Comparison of ENCODE assay signal across 8 cellular contexts in the genomic region with DNA sequence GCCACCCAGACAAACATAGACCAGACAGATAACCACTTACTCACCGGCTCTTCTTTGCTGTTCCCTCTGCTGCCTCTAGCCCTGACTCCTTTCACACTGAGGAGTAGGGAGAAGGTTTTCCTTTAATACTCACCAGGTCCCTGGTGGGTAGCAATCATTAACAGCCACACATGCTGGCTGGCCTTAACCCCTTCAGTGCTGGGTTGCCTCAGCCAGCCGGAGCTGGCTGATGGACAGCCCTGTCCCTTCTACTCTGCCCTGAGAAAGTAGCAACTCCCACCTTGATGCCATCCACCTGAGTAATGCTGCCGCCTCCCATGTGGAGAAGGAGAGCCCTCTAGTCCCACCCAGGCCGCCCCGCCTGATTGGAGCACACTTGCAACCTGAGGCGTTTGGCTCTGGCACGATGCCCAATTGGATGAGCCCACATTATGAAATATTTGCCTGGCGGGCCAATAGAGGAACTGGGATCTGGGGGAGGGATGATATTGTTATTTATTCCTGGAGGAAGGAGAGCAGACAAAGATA.
A peak's percentile ranks its signal among the peaks of the same experiment; 100 is the strongest.
DNase-seq lines count a peak whose midpoint lies in the region; ATAC-seq lines count a peak whose summit lies in the region.

No MANE protein-coding gene starts in this region.

- no peak overlapping the region for H3K4me3 Mint-ChIP-seq in stimulated activated naive B cell treated with anti-CD40 and anti-IgM and Interleukin-4, amounts not matched to agents 10 μg/mL and 1 μg/mL and 100 μg/mL, for 72 hours

- WGBS in iPS DF 6.9 (ENCODE audit: insufficient coverage, insufficient read length): no CpG with 5 or more reads among the region's 8 CpGs

- H3K36me3 Mint-ChIP-seq in stimulated activated naive B cell treated with anti-CD40 and anti-IgM and Interleukin-4, amounts not matched to agents 10 μg/mL and 1 μg/mL and 100 μg/mL, for 72 hours: no peaks in the 10 kb centered on the region

- peak in 2 of 3 experiments; percentile 5 to 37 for DNase-seq in NCI-H1417 (lab: John Stamatoyannopoulos, UW)
- DNase-seq in NCI-H1417 treated with DMSO at 0.1 percent for 48 hours (lab: John Stamatoyannopoulos, UW): no peak
- DNase-seq in SK-N-DZ (ENCODE audit: low spot score): peak; percentile 97
- peak; percentile 11 for DNase-seq in iPS DF 6.9 (ENCODE audit: low read depth, low spot score)
- no peak for DNase-seq in stimulated activated naive B cell treated with anti-CD40 and anti-IgM and Interleukin-4, amounts not matched to agents 10 μg/mL and 1 μg/mL and 100 μg/mL, for 72 hours
- no peak for DNase-seq in NCI-H2227 treated with DMSO at 0.1 percent for 48 hours (lab: John Stamatoyannopoulos, UW)
- DNase-seq in cerebellum (ENCODE audit: low spot score): no peak
- DNase-seq in GF-D8 (lab: John Stamatoyannopoulos, UW): no peak

- no peak overlapping the region for H3K27ac ChIP-seq in iPS DF 6.9 (ENCODE audit: low read length)

- ATAC-seq in stimulated activated naive B cell treated with anti-CD40 and anti-IgM and Interleukin-4, amounts not matched to agents 10 μg/mL and 1 μg/mL and 100 μg/mL, for 72 hours (replicated peaks): no peak

- H3K27ac Mint-ChIP-seq in stimulated activated naive B cell treated with anti-CD40 and anti-IgM and Interleukin-4, amounts not matched to agents 10 μg/mL and 1 μg/mL and 100 μg/mL, for 72 hours: peak overlapping the region; percentile 26

- H3K4me1 Mint-ChIP-seq in stimulated activated naive B cell treated with anti-CD40 and anti-IgM and Interleukin-4, amounts not matched to agents 10 μg/mL and 1 μg/mL and 100 μg/mL, for 72 hours: peaks cover 20 to 30% of the 10 kb centered on the region in 2 donors

- H3K4me3 ChIP-seq in iPS DF 6.9 (ENCODE audit: low read length): no peak overlapping the region

- H3K36me3 ChIP-seq in iPS DF 6.9 (ENCODE audit: control insufficient read depth, insufficient read depth, low read length): no peaks in the 10 kb centered on the region

- peaks cover 0 to 16% of the 10 kb centered on the region in 2 donors for H3K27me3 Mint-ChIP-seq in stimulated activated naive B cell treated with anti-CD40 and anti-IgM and Interleukin-4, amounts not matched to agents 10 μg/mL and 1 μg/mL and 100 μg/mL, for 72 hours

- H3K9me3 ChIP-seq in iPS DF 6.9 (ENCODE audit: control insufficient read depth, insufficient read depth, low read length): no peaks in the 10 kb centered on the region

- H3K4me1 ChIP-seq in iPS DF 6.9 (ENCODE audit: control insufficient read depth, insufficient read depth, low read length): peaks cover 19% of the 10 kb centered on the region; the same call in 1 of the 2 replicates

- no peaks in the 10 kb centered on the region for H3K27me3 ChIP-seq in iPS DF 6.9 (ENCODE audit: control insufficient read depth, insufficient read depth, low read length)

- no peaks in the 10 kb centered on the region for H3K9me3 Mint-ChIP-seq in stimulated activated naive B cell treated with anti-CD40 and anti-IgM and Interleukin-4, amounts not matched to agents 10 μg/mL and 1 μg/mL and 100 μg/mL, for 72 hours

Comparison
In these comparisons a context has a peak if more than half of its experiments do, and no peak if none do; other contexts are left out.
1. DNase-seq: peak in NCI-H1417 (2 of 3), SK-N-DZ (single experiment) and iPS DF 6.9 (single experiment); none in NCI-H1417 treated with DMSO at 0.1 percent for 48 hours (single experiment), stimulated activated naive B cell treated with anti-CD40 and anti-IgM and Interleukin-4, amounts not matched to agents 10 μg/mL and 1 μg/mL and 100 μg/mL, for 72 hours (single experiment), NCI-H2227 treated with DMSO at 0.1 percent for 48 hours (single experiment), cerebellum (single experiment) and GF-D8 (single experiment).